In genomic region chr4:2794707-2795557, GRCh38 we compare ENCODE assay signal across 8 cellular contexts. TPM values are rescaled to one million over a fixed set of nuclear protein-coding genes. Genes with fewer than 3 reads are reported as not detected.
DNase-seq lines count a peak whose midpoint lies in the region; ATAC-seq and TF ChIP-seq lines count a peak whose summit lies in the region.

No MANE protein-coding gene starts in this region.

- H3K4me1 Mint-ChIP-seq in HFFc6 (ENCODE audit: low read depth) (peaks cover 50% of the 10 kb centered on the region), activated B cell treated with CpG ODN at 0.5 μM for 24 hours (peaks cover 81% of the 10 kb centered on the region)

- intact Hi-C loops in activated B cell treated with CpG ODN at 0.5 μM for 24 hours (cut with micrococcal nuclease): no loop called here
- intact Hi-C loops in Right ventricle myocardium superior (cut with DNase I): no loop called here

- H3K9me3 Mint-ChIP-seq in HFFc6: no peaks in the 10 kb centered on the region
- no peaks in the 10 kb centered on the region for H3K9me3 Mint-ChIP-seq in activated B cell treated with CpG ODN at 0.5 μM for 24 hours

- H3K4me3 ChIP-seq in skeletal muscle cell (ENCODE audit: low read depth, low read length): peak overlapping the region; percentile 71

- peak overlapping the region; percentile 93 for H3K27ac Mint-ChIP-seq in HFFc6
- no peak overlapping the region for H3K27ac Mint-ChIP-seq in activated B cell treated with CpG ODN at 0.5 μM for 24 hours

- POLR2A ChIA-PET in activated B cell treated with CpG ODN at 0.5 μM for 24 hours (lab: Charles Lee): interaction anchor here (0.7 to 1.1 kb wide), 3 partner anchors 9 to 18 kb away, joined by 3 read pairs; no protein-coding TSS in a partner anchor

- DNase-seq in HFFc6: peak; percentile 75
- peak; percentile 13 for DNase-seq in activated B cell treated with CpG ODN at 0.5 μM for 24 hours
- DNase-seq in Right ventricle myocardium superior: peak; percentile 88
- peak; percentile 68 for DNase-seq in skeletal muscle cell (ENCODE audit: low read depth)
- DNase-seq in NCI-H128 (lab: John Stamatoyannopoulos, UW; ENCODE audit: unreplicated experiment): no peak
- no peak for DNase-seq in NK-92 (lab: John Stamatoyannopoulos, UW; ENCODE audit: unreplicated experiment)
- DNase-seq in NCI-H1105 treated with DMSO at 0.1 percent for 48 hours (lab: John Stamatoyannopoulos, UW): no peak

- TF ChIP-seq CTCF in HFFc6 (IDR thresholded peaks at IDR 0.05): no peak
- TF ChIP-seq CTCF in activated B cell treated with CpG ODN at 0.5 μM for 24 hours (IDR thresholded peaks at IDR 0.05): no peak

- ATAC-seq in activated B cell treated with CpG ODN at 0.5 μM for 24 hours (ENCODE audit: low read depth): no peak
- ATAC-seq in Right ventricle myocardium superior (ENCODE audit: poor library complexity): peak; percentile 14
- no peak for ATAC-seq in GM19463 (IDR thresholded peaks at IDR 0.05; ENCODE audit: unreplicated experiment)

- CTCF ChIA-PET in activated B cell treated with CpG ODN at 0.5 μM for 24 hours (lab: Charles Lee): no interaction called here

- peak overlapping the region; percentile 88 for H3K4me3 Mint-ChIP-seq in HFFc6
- peak overlapping the region; percentile 87 for H3K4me3 Mint-ChIP-seq in activated B cell treated with CpG ODN at 0.5 μM for 24 hours

- H3K36me3 Mint-ChIP-seq in HFFc6 (ENCODE audit: low read depth) (no peaks in the 10 kb centered on the region), activated B cell treated with CpG ODN at 0.5 μM for 24 hours (ENCODE audit: low read depth) (no peaks in the 10 kb centered on the region)

- H3K27me3 Mint-ChIP-seq in HFFc6 (ENCODE audit: insufficient read depth) (no peaks in the 10 kb centered on the region; the same call in 1 of the 2 replicates), activated B cell treated with CpG ODN at 0.5 μM for 24 hours (no peaks in the 10 kb centered on the region)

RNA-seq across cellular contexts. Expression of gene SH3BP2, which starts 2.0 kb away (rescaled TPM):
- total RNA-seq in HFFc6 (2021; fragmentation: NEBNext Ultra II Directional; extraction: Animal tissue kit (Norgen Biotek cat#: 25700)): 10 to 100 TPM; 17.6 to 25.4 (median 20.5) TPM
- 40.4 and 43.2 TPM in 2 replicates for total RNA-seq in activated B cell treated with CpG ODN at 0.5 μM for 24 hours
- total RNA-seq in Right ventricle myocardium superior: 24.9 TPM

RNA-seq across cellular contexts. Expression of gene TNIP2, which starts 38.8 kb away (rescaled TPM):
- 10 to 100 TPM; 28.6 to 32.0 (median 30.9) TPM for total RNA-seq in HFFc6 (2021; fragmentation: NEBNext Ultra II Directional; extraction: Animal tissue kit (Norgen Biotek cat#: 25700))
- total RNA-seq in activated B cell treated with CpG ODN at 0.5 μM for 24 hours (79.1 and 83.2 TPM in 2 replicates), Right ventricle myocardium superior (25.9 TPM)

RNA-seq across cellular contexts. Expression of gene ADD1, which starts 48.7 kb away (rescaled TPM):
- total RNA-seq in HFFc6 (2021; fragmentation: NEBNext Ultra II Directional; extraction: Animal tissue kit (Norgen Biotek cat#: 25700)): 100 to 1,000 TPM; 276 to 332 (median 321) TPM
- total RNA-seq in activated B cell treated with CpG ODN at 0.5 μM for 24 hours: 326 and 340 TPM in 2 replicates
- total RNA-seq in Right ventricle myocardium superior: 217 TPM

Comparison
In these comparisons a context has a peak if more than half of its experiments do, and no peak if none do; other contexts are left out.
1. DNase-seq: peak in HFFc6 (single experiment), activated B cell treated with CpG ODN at 0.5 μM for 24 hours (single experiment), Right ventricle myocardium superior (single experiment) and skeletal muscle cell (single experiment); none in NCI-H128 (single experiment), NK-92 (single experiment) and NCI-H1105 treated with DMSO at 0.1 percent for 48 hours (single experiment).